Comparison of ENCODE assay signal across 21 cellular contexts in genomic region chr9:17852108-17852507, GRCh38.
"Had no signal": no experiment of that assay in that cellular context is flagged by ENCODE, and none has a peak within 500 bp of the region (broad histone marks: within the 10 kb centered on the region; RNA-seq: fewer than 3 reads in every experiment).

No MANE protein-coding gene starts in this region.

- FAIRE-seq: urothelium cell line had no signal

- H3K4me1 ChIP-seq: left ventricle myocardium inferior, suprapubic skin, tibial artery, upper lobe of right lung had no signal

- H3K9me3 ChIP-seq: left ventricle myocardium inferior, mucosa of descending colon, ovary, suprapubic skin, thoracic aorta, tibial artery, upper lobe of right lung had no signal

- H3K27me3 ChIP-seq: ovary, suprapubic skin, tibial artery, upper lobe of right lung had no signal

- H3K27ac ChIP-seq: left ventricle myocardium inferior, ovary, skin epidermis, suprapubic skin, thoracic aorta, tibial artery, upper lobe of right lung had no signal

- H3K4me3 ChIP-seq: left ventricle myocardium inferior, lung, mucosa of descending colon, ovary, skin epidermis, suprapubic skin, thoracic aorta, tibial artery, upper lobe of right lung had no signal

- H3K36me3 ChIP-seq: left ventricle myocardium inferior, ovary, suprapubic skin, thoracic aorta, tibial artery, upper lobe of right lung had no signal

- DNase-seq: hippocampal formation; islet precursor cell; left ventricle myocardium inferior; midbrain; mucosa of descending colon; naive thymus-derived CD4-positive, alpha-beta T cell; ovary; right cardiac atrium; stimulated activated CD4-positive, alpha-beta T cell treated with anti-CD3 and anti-CD28 coated beads, Interleukin-12 subunit alpha, Interleukin-12 subunit beta, amount 100 ng/mL, for 4 hours; stimulated activated CD4-positive, alpha-beta T cell treated with anti-CD3 and anti-CD28 coated beads, Interleukin-15, amount 100 ng/mL, for 24 hours; stimulated activated CD4-positive, alpha-beta T cell treated with anti-CD3 and anti-CD28 coated beads, Interleukin-2, amount 100 ng/mL, for 24 hours; stimulated activated CD4-positive, alpha-beta T cell treated with anti-CD3 and anti-CD28 coated beads, Interleukin-4, amount 100 ng/mL, for 1 hour; stimulated activated naive CD4-positive, alpha-beta T cell; tibial artery; trophoblast cell; upper lobe of right lung had no signal
